ENCODE assay signal across 24 cellular contexts in genomic region chr2:69389271-69389670, GRCh38. TPM values are rescaled to one million over a fixed set of nuclear protein-coding genes. Genes with fewer than 3 reads are reported as not detected.
A peak's percentile ranks its signal among the peaks of the same experiment; 100 is the strongest.
DNase-seq lines count a peak whose midpoint lies in the region; ATAC-seq and TF ChIP-seq lines count a peak whose summit lies in the region.
"Had no signal": no experiment of that assay in that cellular context is flagged by ENCODE, and none has a peak within 500 bp of the region (broad histone marks: within the 10 kb centered on the region; RNA-seq: fewer than 3 reads in every experiment).

No MANE protein-coding gene starts in this region.

- H3K9me3 Mint-ChIP-seq in natural killer cell (no peaks in the 10 kb centered on the region), brain (peaks cover 0 to 3% (median 0%) of the 10 kb centered on the region in 5 experiments), neural crest cell (no peaks in the 10 kb centered on the region), endodermal cell (no peaks in the 10 kb centered on the region)
- H3K9me3 Mint-ChIP-seq in natural killer cell treated with Interleukin-12 subunit alpha and Interleukin-12 subunit beta and Interleukin-15 and Interleukin-18, amount 100 ng/mL, for 72 hours = no peaks in the 10 kb centered on the region
- H3K9me3 Mint-ChIP-seq: CD4-positive, alpha-beta memory T cell; GM23338 had no signal

- H3K36me3 Mint-ChIP-seq in natural killer cell = no peaks in the 10 kb centered on the region
- H3K36me3 Mint-ChIP-seq in natural killer cell treated with Interleukin-12 subunit alpha and Interleukin-12 subunit beta and Interleukin-15 and Interleukin-18, amount 100 ng/mL, for 72 hours = no peaks in the 10 kb centered on the region
- peaks cover 26% of the 10 kb centered on the region for H3K36me3 Mint-ChIP-seq in brain
- peaks cover 6% of the 10 kb centered on the region for H3K36me3 Mint-ChIP-seq in neural crest cell (ENCODE audit: low read depth)
- H3K36me3 Mint-ChIP-seq in endodermal cell (ENCODE audit: low read depth) = peaks cover 2% of the 10 kb centered on the region

- H3K27me3 Mint-ChIP-seq in natural killer cell (ENCODE audit: low read depth in 2 of 2) (no peaks in the 10 kb centered on the region), brain (peaks cover 7% of the 10 kb centered on the region), neural crest cell (ENCODE audit: low read depth) (no peaks in the 10 kb centered on the region), endodermal cell (ENCODE audit: insufficient read depth) (no peaks in the 10 kb centered on the region)
- H3K27me3 Mint-ChIP-seq in natural killer cell treated with Interleukin-12 subunit alpha and Interleukin-12 subunit beta and Interleukin-15 and Interleukin-18, amount 100 ng/mL, for 72 hours = no peaks in the 10 kb centered on the region
- H3K27me3 Mint-ChIP-seq: CD4-positive, alpha-beta memory T cell had no signal

- H3K4me1 ChIP-seq in endodermal cell (ENCODE audit: control insufficient read depth, insufficient read depth, low read length) = no peaks in the 10 kb centered on the region

- intact Hi-C loops in natural killer cell (cut with micrococcal nuclease) = no loop called here

- H3K4me3 ChIP-seq in endodermal cell (ENCODE audit: low read length) = no peak overlapping the region
- H3K4me3 ChIP-seq: A549, GM23338, K562 had no signal

- DNase-seq in natural killer cell (no peak), neural crest cell (ENCODE audit: low read depth, low spot score) (no peak), endodermal cell (no peak), iPS-NIHi7 (ENCODE audit: extremely low spot score) (no peak), GOT3 (lab: John Stamatoyannopoulos, UW) (no peak)
- no peak for DNase-seq in natural killer cell treated with Interleukin-12 subunit alpha and Interleukin-12 subunit beta and Interleukin-15 and Interleukin-18, amount 100 ng/mL, for 72 hours (ENCODE audit: low spot score)
- DNase-seq: AML-193; CD4-positive, alpha-beta memory T cell; COR-L47; DMS 273 treated with DMSO at 0.1 percent for 48 hours; DMS53; DND-41; EL; H7; IMR-90 had no signal

- H3K27ac ChIP-seq in endodermal cell (ENCODE audit: low read depth, low read length) = no peak overlapping the region
- H3K27ac ChIP-seq: 22Rv1, A549, C4-2B had no signal

- H3K4me1 Mint-ChIP-seq in natural killer cell = peaks cover 19 to 21% of the 10 kb centered on the region in 2 donors
- H3K4me1 Mint-ChIP-seq in natural killer cell treated with Interleukin-12 subunit alpha and Interleukin-12 subunit beta and Interleukin-15 and Interleukin-18, amount 100 ng/mL, for 72 hours (ENCODE audit: low read depth in 2 of 2) = peaks cover 8 to 9% of the 10 kb centered on the region in 2 donors
- peaks cover 41% of the 10 kb centered on the region for H3K4me1 Mint-ChIP-seq in brain
- H3K4me1 Mint-ChIP-seq in neural crest cell = peaks cover 38% of the 10 kb centered on the region
- peaks cover 18% of the 10 kb centered on the region for H3K4me1 Mint-ChIP-seq in endodermal cell

- peaks cover 10% of the 10 kb centered on the region for H3K36me3 ChIP-seq in endodermal cell (ENCODE audit: control insufficient read depth, insufficient read depth, low read length)

- WGBS in endodermal cell (ENCODE audit: insufficient coverage in 1 of 2, insufficient read length in 1 of 2), 2 experiments = 95 to 100% methylated on average over 1 to 3 of the region's 3 CpGs

- H3K27ac Mint-ChIP-seq in natural killer cell (no peak overlapping the region), brain (no peak overlapping the region), neural crest cell (ENCODE audit: unreplicated experiment) (no peak overlapping the region), endodermal cell (no peak overlapping the region)
- no peak overlapping the region for H3K27ac Mint-ChIP-seq in natural killer cell treated with Interleukin-12 subunit alpha and Interleukin-12 subunit beta and Interleukin-15 and Interleukin-18, amount 100 ng/mL, for 72 hours
- H3K27ac Mint-ChIP-seq: CD4-positive, alpha-beta memory T cell; GM23338 had no signal

- no peaks in the 10 kb centered on the region for H3K27me3 ChIP-seq in endodermal cell (ENCODE audit: control insufficient read depth, insufficient read depth, low read length, poor library complexity, severe bottlenecking)

- no peaks in the 10 kb centered on the region for H3K9me3 ChIP-seq in endodermal cell (ENCODE audit: control insufficient read depth, low read length)
- H3K9me3 ChIP-seq: A549 had no signal

- no peak for ATAC-seq in natural killer cell
- no peak for ATAC-seq in natural killer cell treated with Interleukin-12 subunit alpha and Interleukin-12 subunit beta and Interleukin-15 and Interleukin-18, amount 100 ng/mL, for 72 hours
- no peak for ATAC-seq in HG03520 (IDR thresholded peaks at IDR 0.05; ENCODE audit: unreplicated experiment)
- ATAC-seq: A549, GM12878, GM23338, HCT116, K562 had no signal

- H3K9ac ChIP-seq in endodermal cell (ENCODE audit: extremely low read depth, low read length, poor library complexity, severe bottlenecking) = no peak overlapping the region

- TF ChIP-seq CTCF in natural killer cell (IDR thresholded peaks at IDR 0.05) (no peak), brain (conservative IDR thresholded peaks at IDR 0.05) (no peak), neural crest cell (conservative IDR thresholded peaks at IDR 0.05) (no peak), endodermal cell (conservative IDR thresholded peaks at IDR 0.05) (no peak)

- peak overlapping the region; percentile 26 for H3K4me3 Mint-ChIP-seq in natural killer cell
- H3K4me3 Mint-ChIP-seq in natural killer cell treated with Interleukin-12 subunit alpha and Interleukin-12 subunit beta and Interleukin-15 and Interleukin-18, amount 100 ng/mL, for 72 hours = no peak overlapping the region
- peak overlapping the region in 3 of 5 experiments; percentile 3 to 65 (median 10) for H3K4me3 Mint-ChIP-seq in brain
- H3K4me3 Mint-ChIP-seq in neural crest cell = peak overlapping the region; percentile 49
- no peak overlapping the region for H3K4me3 Mint-ChIP-seq in endodermal cell
- H3K4me3 Mint-ChIP-seq: GM23338 had no signal

RNA-seq across cellular contexts. Expression of gene GFPT1, which starts 2.2 kb away (rescaled TPM):
- total RNA-seq in natural killer cell = 10 to 100 TPM; 13.9 to 16.4 (median 15.0) TPM
- total RNA-seq in natural killer cell treated with Interleukin-12 subunit alpha and Interleukin-12 subunit beta and Interleukin-15 and Interleukin-18, amount 100 ng/mL, for 72 hours = 10 to 100 TPM; 46.7 to 50.5 TPM
- polyA plus RNA-seq in brain (ENCODE audit: insufficient read depth, low read depth, low replicate concordance) = 11.6 TPM
- total RNA-seq in neural crest cell = 30.0 and 35.2 TPM in 2 replicates
- total RNA-seq in endodermal cell = 10 to 100 TPM; 79.8 to 95.9 TPM
- polyA plus RNA-seq in endodermal cell (2013, experiment 1 of 2) = 25.9 TPM
- polyA plus RNA-seq in endodermal cell (2013, experiment 2 of 2) = 25.8 TPM

RNA-seq across cellular contexts. Expression of gene NFU1, which starts 48.0 kb away (rescaled TPM):
- total RNA-seq in natural killer cell (10 to 100 TPM; 21.4 to 25.0 (median 23.6) TPM), neural crest cell (41.8 and 42.7 TPM in 2 replicates), endodermal cell (10 to 100 TPM; 37.0 to 37.9 TPM)
- total RNA-seq in natural killer cell treated with Interleukin-12 subunit alpha and Interleukin-12 subunit beta and Interleukin-15 and Interleukin-18, amount 100 ng/mL, for 72 hours = 10 to 100 TPM; 25.3 to 34.6 TPM
- 35.4 TPM for polyA plus RNA-seq in brain (ENCODE audit: insufficient read depth, low read depth, low replicate concordance)
- polyA plus RNA-seq in endodermal cell (2013, experiment 1 of 2) = 48.3 TPM
- polyA plus RNA-seq in endodermal cell (2013, experiment 2 of 2) = 47.9 TPM

Comparison
In these comparisons a context has a peak if more than half of its experiments do, and no peak if none do; other contexts are left out.
1. H3K4me3 Mint-ChIP-seq: peak in natural killer cell (single experiment), brain (3 of 5) and neural crest cell (single experiment); none in natural killer cell treated with Interleukin-12 subunit alpha and Interleukin-12 subunit beta and Interleukin-15 and Interleukin-18, amount 100 ng/mL, for 72 hours (single experiment) and endodermal cell (single experiment).